In the genomic region with DNA sequence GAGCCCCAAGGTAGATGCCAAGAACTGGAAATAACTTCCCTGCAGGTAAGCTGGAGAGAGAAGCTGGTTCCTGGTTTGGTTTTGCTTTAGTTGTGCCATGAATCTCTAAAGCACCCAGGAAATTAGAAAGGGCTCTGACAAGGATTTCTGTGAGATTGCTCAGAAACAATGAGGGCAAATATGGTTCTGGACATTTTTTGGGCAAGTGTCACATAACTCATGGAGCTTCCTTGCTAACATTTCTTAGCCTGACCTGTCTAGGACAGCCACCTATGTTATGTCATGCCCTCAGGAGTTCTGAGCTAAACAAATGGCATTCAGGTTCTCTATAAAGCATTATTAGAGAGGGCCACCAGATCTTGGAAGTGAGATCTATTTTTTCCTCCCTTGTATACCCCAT, we compare ENCODE assay signal across 6 cellular contexts.
"Had no signal": no experiment of that assay in that cellular context is flagged by ENCODE, and none has a peak within 500 bp of the region (broad histone marks: within the 10 kb centered on the region; RNA-seq: fewer than 3 reads in every experiment).

No MANE protein-coding gene starts in this region.

- H3K27me3 Mint-ChIP-seq: IgD-negative memory B cell had no signal

- H3K4me3 Mint-ChIP-seq: GM23338, H9, IgD-negative memory B cell had no signal

- H3K4me3 ChIP-seq: GM23338 had no signal

- DNase-seq: H9, HCEC 1CT had no signal

- H3K4me1 Mint-ChIP-seq: GM23338, IgD-negative memory B cell had no signal

- H2AFZ ChIP-seq: GM23338 had no signal

- H3K4me2 ChIP-seq: GM23338 had no signal

- H3K27ac Mint-ChIP-seq: GM23338, H9, IgD-negative memory B cell had no signal

- H3K27ac ChIP-seq: HL-60 had no signal

- H3K9me3 Mint-ChIP-seq: GM23338, H9, IgD-negative memory B cell had no signal

- ATAC-seq: GM23338, HepG2 had no signal

- H3K36me3 Mint-ChIP-seq: IgD-negative memory B cell had no signal
